ENCODE assay signal across 13 cellular contexts in genomic region chr18:22174341-22175148, GRCh38. TPM values are rescaled to one million over a fixed set of nuclear protein-coding genes. Genes with fewer than 3 reads are reported as not detected.
DNase-seq lines count a peak whose midpoint lies in the region; ATAC-seq and TF ChIP-seq lines count a peak whose summit lies in the region.
"Had no signal": no experiment of that assay in that cellular context is flagged by ENCODE, and none has a peak within 500 bp of the region (broad histone marks: within the 10 kb centered on the region; RNA-seq: fewer than 3 reads in every experiment).

No MANE protein-coding gene starts in this region.

- H3K4me3 Mint-ChIP-seq in effector memory CD8-positive, alpha-beta T cell: no peak overlapping the region

- H3K4me1 ChIP-seq in PC-3 (ENCODE audit: insufficient read depth, low read length) (peaks cover 23% of the 10 kb centered on the region), lower lobe of right lung (peaks cover 31% of the 10 kb centered on the region), tibial artery (peaks cover 0 to 66% (median 15%) of the 10 kb centered on the region in 4 donors)

- H3K79me2 ChIP-seq in PC-3 (ENCODE audit: low read length): peaks cover 72% of the 10 kb centered on the region

- intact Hi-C loops in PC-3 (cut with micrococcal nuclease): loop anchor here (5.0 kb wide), 1 partner anchor 523 kb away; no protein-coding TSS in a partner anchor
- intact Hi-C loops in lower lobe of right lung (cut with DNase I): no loop called here
- intact Hi-C loops in tibial artery (cut with DNase I; ENCODE audit: low total_unique reads): loop anchor here (5.0 to 10.0 kb wide), 2 partner anchors 173 to 290 kb away; no protein-coding TSS in a partner anchor

- H3K4me2 ChIP-seq in PC-3 (ENCODE audit: low read length): peak overlapping the region; percentile 44

- TF ChIP-seq CTCF in PC-3 (conservative IDR thresholded peaks at IDR 0.05; ENCODE audit: low read depth, low read length) (no peak; the same call in 1 of the 2 replicates), lower lobe of right lung (IDR thresholded peaks at IDR 0.05) (no peak), tibial artery (IDR thresholded peaks at IDR 0.05) (no peak)

- H3K9me2 ChIP-seq in PC-3 (replicated peaks; ENCODE audit: low read length): no peaks in the 10 kb centered on the region

- H3K27ac ChIP-seq in PC-3 (ENCODE audit: low read length) (no peak overlapping the region), lower lobe of right lung (peak overlapping the region; percentile 80), tibial artery (peak overlapping the region; percentile 97 to 100)
- H3K27ac ChIP-seq: VCaP had no signal

- H3K27me3 Mint-ChIP-seq in effector memory CD8-positive, alpha-beta T cell: peaks cover 59 to 76% of the 10 kb centered on the region in 2 donors

- POLR2A ChIA-PET in PC-3 (lab: Charles Lee; ENCODE audit: unreplicated experiment): no interaction called here

- no TSS peak for BruUV-seq in PC-3 (replicated peaks; lab: Mats Ljungman, UMichigan)

- H3K27me3 ChIP-seq in PC-3 (ENCODE audit: low read length) (no peaks in the 10 kb centered on the region), lower lobe of right lung (ENCODE audit: low read depth) (peaks cover 34% of the 10 kb centered on the region), tibial artery (no peaks in the 10 kb centered on the region)

- CTCF ChIA-PET in PC-3 (lab: Charles Lee): interaction anchor here (0.6 kb wide), 1 partner anchor 117 kb away, joined by 3 read pairs; no protein-coding TSS in a partner anchor

- H3K9ac ChIP-seq in PC-3 (ENCODE audit: low read length): no peak overlapping the region

- DNase-seq in PC-3 (no peak), lower lobe of right lung (no peak), tibial artery (peak in 1 of 2 donors; percentile 29), COR-L47 (lab: John Stamatoyannopoulos, UW) (no peak), left lobe of liver (ENCODE audit: low spot score) (no peak)
- no peak for DNase-seq in effector memory CD8-positive, alpha-beta T cell
- DNase-seq: activated T-cell treated with anti-CD3 and anti-CD28 coated beads, Interleukin-2, amount 50 U/mL, for 1 hour; CD8-positive, alpha-beta memory T cell; cortex of kidney; NCI-H2171 treated with DMSO at 0.1 percent for 48 hours had no signal

- peaks cover 40% of the 10 kb centered on the region; the same call in 1 of the 2 replicates for H4K20me1 ChIP-seq in PC-3 (ENCODE audit: low read length)

- no peaks in the 10 kb centered on the region for H3K9me3 ChIP-seq in PC-3 (ENCODE audit: low read length)
- H3K9me3 ChIP-seq in lower lobe of right lung: no peaks in the 10 kb centered on the region
- no peaks in the 10 kb centered on the region for H3K9me3 ChIP-seq in tibial artery

- no peak overlapping the region for H3K4me3 ChIP-seq in PC-3 (ENCODE audit: low read length)
- H3K4me3 ChIP-seq in lower lobe of right lung: peak overlapping the region; percentile 79
- H3K4me3 ChIP-seq in tibial artery: peak overlapping the region; percentile 93 to 98

- peaks cover 5% of the 10 kb centered on the region for H3K36me3 Mint-ChIP-seq in effector memory CD8-positive, alpha-beta T cell (ENCODE audit: insufficient read depth)

- H3K4me1 Mint-ChIP-seq in effector memory CD8-positive, alpha-beta T cell (ENCODE audit: low read depth in 2 of 2): peaks cover 10 to 15% of the 10 kb centered on the region in 2 donors

- H3K36me3 ChIP-seq in PC-3 (ENCODE audit: low read depth, low read length): peaks cover 7% of the 10 kb centered on the region; the same call in 1 of the 2 replicates
- peaks cover 7% of the 10 kb centered on the region for H3K36me3 ChIP-seq in lower lobe of right lung
- H3K36me3 ChIP-seq in tibial artery: peaks cover 7 to 22% (median 11%) of the 10 kb centered on the region in 3 donors

- H3K9me3 Mint-ChIP-seq in effector memory CD8-positive, alpha-beta T cell: no peaks in the 10 kb centered on the region

- H3F3A ChIP-seq in PC-3 (ENCODE audit: low read length, unreplicated experiment): no peaks in the 10 kb centered on the region

- H2AFZ ChIP-seq in PC-3 (ENCODE audit: low read length): no peak overlapping the region

- no peak overlapping the region for H3K27ac Mint-ChIP-seq in effector memory CD8-positive, alpha-beta T cell
- H3K27ac Mint-ChIP-seq: CD8-positive, alpha-beta memory T cell had no signal

- ATAC-seq in PC-3: no peak
- peak; percentile 43 for ATAC-seq in effector memory CD8-positive, alpha-beta T cell (replicated peaks)
- peak in 1 of 2 donors; percentile 18 for ATAC-seq in lower lobe of right lung
- ATAC-seq in HG02571 (IDR thresholded peaks at IDR 0.05; ENCODE audit: unreplicated experiment): no peak
- no peak for ATAC-seq in left lobe of liver
- no peak for ATAC-seq in GM21825 (IDR thresholded peaks at IDR 0.05; ENCODE audit: unreplicated experiment)

RNA-seq across cellular contexts. Expression of gene GATA6, which starts 5.2 kb away (rescaled TPM):
- 19.4 and 24.1 TPM in 2 replicates for total RNA-seq in PC-3 (2014; rRNA removed)
- 22.1 TPM for total RNA-seq in lower lobe of right lung
- 11.7 TPM for total RNA-seq in left lobe of liver
